ENCODE assay signal across 10 cellular contexts in genomic region chr2:41400057-41400665, GRCh38.
DNase-seq lines count a peak whose midpoint lies in the region; TF ChIP-seq lines count a peak whose summit lies in the region.
"Had no signal": no experiment of that assay in that cellular context is flagged by ENCODE, and none has a peak within 500 bp of the region (broad histone marks: within the 10 kb centered on the region; RNA-seq: fewer than 3 reads in every experiment).

No MANE protein-coding gene starts in this region.

- H3F3A ChIP-seq in OCI-LY1 (ENCODE audit: insufficient read depth, low read length): no peaks in the 10 kb centered on the region

- H3K36me3 Mint-ChIP-seq in T-helper 2 cell treated with Interferon-gamma antibody and Interleukin-4, amounts not matched to agents 5 μg/mL and 100 μg/mL, for 36 hours (ENCODE audit: low read depth): no peaks in the 10 kb centered on the region

- no peak overlapping the region for H3K4me3 ChIP-seq in AG04450 (ENCODE audit: low read depth, low read length)
- no peak overlapping the region for H3K4me3 ChIP-seq in OCI-LY1 (ENCODE audit: low read depth, low read length, poor library complexity, severe bottlenecking)
- no peak overlapping the region for H3K4me3 ChIP-seq in fibroblast of villous mesenchyme (ENCODE audit: low read depth, low read length)

- H3K4me1 Mint-ChIP-seq in T-helper 2 cell treated with Interferon-gamma antibody and Interleukin-4, amounts not matched to agents 5 μg/mL and 100 μg/mL, for 36 hours (ENCODE audit: low read depth): no peaks in the 10 kb centered on the region

- H2AFZ ChIP-seq in OCI-LY1 (ENCODE audit: low read length): no peak overlapping the region

- H3K9ac ChIP-seq in OCI-LY1 (ENCODE audit: low read length): no peak overlapping the region

- H3K27me3 Mint-ChIP-seq in T-helper 2 cell treated with Interferon-gamma antibody and Interleukin-4, amounts not matched to agents 5 μg/mL and 100 μg/mL, for 36 hours (ENCODE audit: low read depth): no peaks in the 10 kb centered on the region

- no peaks in the 10 kb centered on the region for H3K9me3 Mint-ChIP-seq in T-helper 2 cell treated with Interferon-gamma antibody and Interleukin-4, amounts not matched to agents 5 μg/mL and 100 μg/mL, for 36 hours

- no peak overlapping the region for H3K27ac ChIP-seq in AG04450 (ENCODE audit: low read depth, low read length)
- H3K27ac ChIP-seq in OCI-LY1 (ENCODE audit: low read depth, low read length, poor library complexity, severe bottlenecking): no peak overlapping the region

- no peaks in the 10 kb centered on the region for H3K9me2 ChIP-seq in OCI-LY1 (ENCODE audit: low read depth, low read length)

- no peaks in the 10 kb centered on the region for H3K79me2 ChIP-seq in OCI-LY1 (ENCODE audit: insufficient read depth, low read length)

- no peak overlapping the region for H3K27ac Mint-ChIP-seq in T-helper 2 cell treated with Interferon-gamma antibody and Interleukin-4, amounts not matched to agents 5 μg/mL and 100 μg/mL, for 36 hours

- peak; percentile 38; the same call in 1 of the 2 replicates for TF ChIP-seq CTCF in AG04450 (IDR thresholded peaks at IDR 0.05; ENCODE audit: low read depth, low read length)
- peak; percentile 30 for TF ChIP-seq CTCF in GM12873 (IDR thresholded peaks at IDR 0.05; ENCODE audit: insufficient read depth, low read depth, low read length, missing control alignments)
- peak; percentile 52 for TF ChIP-seq CTCF in OCI-LY1 (IDR thresholded peaks at IDR 0.05; ENCODE audit: low read length)
- peak; percentile 21 for TF ChIP-seq CTCF in fibroblast of villous mesenchyme (IDR thresholded peaks at IDR 0.05; ENCODE audit: insufficient read depth, low read depth, low read length)

- no peaks in the 10 kb centered on the region for H4K20me1 ChIP-seq in OCI-LY1 (ENCODE audit: insufficient read depth, low read length)

- no peak overlapping the region for H3K4me2 ChIP-seq in OCI-LY1 (ENCODE audit: low read length)

- H3K27me3 ChIP-seq in AG04450 (ENCODE audit: control insufficient read depth, insufficient read depth, low read length) (no peaks in the 10 kb centered on the region), OCI-LY1 (ENCODE audit: insufficient read depth, low read length) (no peaks in the 10 kb centered on the region)

- CTCF ChIA-PET in AG04450 (lab: Charles Lee): interaction anchor here (0.5 to 1.8 kb wide), 13 partner anchors 13 to 1745 kb away, joined by 3 to 13 read pairs (median 3); no protein-coding TSS in a partner anchor

- POLR2A ChIA-PET in AG04450 (lab: Yijun Ruan, JAX): no interaction called here

- no peak overlapping the region for H3K4me3 Mint-ChIP-seq in T-helper 2 cell treated with Interferon-gamma antibody and Interleukin-4, amounts not matched to agents 5 μg/mL and 100 μg/mL, for 36 hours

- H3K36me3 ChIP-seq in OCI-LY1 (ENCODE audit: insufficient read depth, low read length): no peaks in the 10 kb centered on the region

- H3K9me3 ChIP-seq in AG04450 (ENCODE audit: control insufficient read depth, insufficient read depth, low read length) (no peaks in the 10 kb centered on the region), OCI-LY1 (ENCODE audit: low read length) (no peaks in the 10 kb centered on the region)

- no peaks in the 10 kb centered on the region for H3K4me1 ChIP-seq in OCI-LY1 (ENCODE audit: insufficient read depth, low read length, severe bottlenecking)

- no peak for DNase-seq in AG04450 (ENCODE audit: low read depth, low spot score)
- DNase-seq in fibroblast of villous mesenchyme (ENCODE audit: low read depth): peak; percentile 4
- DNase-seq in occipital lobe (lab: John Stamatoyannopoulos, UW): no peak
- DNase-seq in T-helper 2 cell treated with Interferon-gamma antibody and Interleukin-4, amounts not matched to agents 5 μg/mL and 100 μg/mL, for 36 hours (ENCODE audit: low spot score): no peak
- no peak for DNase-seq in T1000 (lab: John Stamatoyannopoulos, UW)
- DNase-seq in anterior cingulate cortex (lab: John Stamatoyannopoulos, UW): no peak
- DNase-seq: activated CD4-positive, alpha-beta T cell treated with anti-CD3 and anti-CD28 coated beads for 1 hour; NCI-H1417 treated with DMSO at 0.1 percent for 48 hours had no signal
